In genomic region chr13:49681837-49682236, GRCh38 we compare ENCODE assay signal across 14 cellular contexts. TPM values are rescaled to one million over a fixed set of nuclear protein-coding genes. Genes with fewer than 3 reads are reported as not detected.
DNase-seq lines count a peak whose midpoint lies in the region; ATAC-seq and TF ChIP-seq lines count a peak whose summit lies in the region.
"Had no signal": no experiment of that assay in that cellular context is flagged by ENCODE, and none has a peak within 500 bp of the region (broad histone marks: within the 10 kb centered on the region; RNA-seq: fewer than 3 reads in every experiment).

No MANE protein-coding gene starts in this region.

- TF ChIP-seq CTCF in choroid plexus epithelial cell (conservative IDR thresholded peaks at IDR 0.05; ENCODE audit: low read depth, low read length): no peak

- DNase-seq in NCI-H2081 (lab: John Stamatoyannopoulos, UW) (peak; percentile 44 to 73), NCI-H2081 treated with DMSO at 0.1 percent for 48 hours (lab: John Stamatoyannopoulos, UW) (no peak), NCI-H526 (lab: John Stamatoyannopoulos, UW) (peak; percentile 87 to 90), choroid plexus epithelial cell (ENCODE audit: low read depth) (peak; percentile 23), renal cortical epithelial cell (ENCODE audit: low read depth) (peak; percentile 52), NCI-H1694 (lab: John Stamatoyannopoulos, UW) (no peak), DMS153 treated with DMSO at 0.1 percent for 48 hours (lab: John Stamatoyannopoulos, UW; ENCODE audit: unreplicated experiment) (no peak)
- DNase-seq: activated T-cell treated with anti-CD3 and anti-CD28 coated beads for 4 hours, head of caudate nucleus, left lung, small intestine, thyroid gland had no signal

- ATAC-seq in HG03139 (IDR thresholded peaks at IDR 0.05; ENCODE audit: unreplicated experiment): no peak
- ATAC-seq: activated CD4-positive, CD25-positive, alpha-beta regulatory T cell treated with anti-CD3 and anti-CD28 coated beads, Interleukin-2, amount 50 U/mL, for 24 hours; left lung had no signal

- no peak overlapping the region for H3K4me3 ChIP-seq in choroid plexus epithelial cell (ENCODE audit: low read depth, low read length)
- H3K4me3 ChIP-seq: left lung, thyroid gland had no signal

RNA-seq across cellular contexts. Expression of gene EBPL, which starts 9.4 kb away (rescaled TPM):
- 55.4 and 67.2 TPM in 2 replicates for total RNA-seq in renal cortical epithelial cell

RNA-seq across cellular contexts. Expression of gene ARL11, which starts 53.5 kb away (rescaled TPM):
- under 0.01 TPM in 1 of 2 replicates, not detected in the other for total RNA-seq in renal cortical epithelial cell

Comparison
In these comparisons a context has a peak if more than half of its experiments do, and no peak if none do; other contexts are left out.
1. DNase-seq: peak in NCI-H2081 (2 of 2), NCI-H526 (2 of 2), choroid plexus epithelial cell (single experiment) and renal cortical epithelial cell (single experiment); none in NCI-H2081 treated with DMSO at 0.1 percent for 48 hours (single experiment), NCI-H1694 (single experiment) and DMS153 treated with DMSO at 0.1 percent for 48 hours (single experiment).